ENCODE assay signal across 18 cellular contexts in the genomic region with DNA sequence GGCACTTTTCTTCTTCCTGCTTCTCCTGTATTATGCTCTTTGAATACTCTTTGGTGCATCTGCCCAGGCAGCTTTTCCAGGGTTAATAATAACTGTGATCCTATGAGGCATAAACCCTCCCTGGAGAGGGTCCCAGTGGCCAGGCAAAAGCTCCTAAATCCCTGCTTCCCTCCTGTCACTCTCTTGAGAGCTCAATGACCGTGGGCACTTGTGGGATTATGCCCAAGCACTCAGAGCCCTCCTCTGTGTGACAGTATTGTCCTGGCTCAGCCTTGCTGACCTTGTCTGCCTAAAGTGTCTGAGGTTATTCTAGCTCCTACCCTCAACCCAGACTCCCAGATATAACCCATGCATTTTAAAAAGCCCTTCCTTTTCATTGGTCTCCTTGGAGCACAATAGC. TPM values are rescaled to one million over a fixed set of nuclear protein-coding genes. Genes with fewer than 3 reads are reported as not detected.
DNase-seq lines count a peak whose midpoint lies in the region; ATAC-seq and TF ChIP-seq lines count a peak whose summit lies in the region.
"Had no signal": no experiment of that assay in that cellular context is flagged by ENCODE, and none has a peak within 500 bp of the region (broad histone marks: within the 10 kb centered on the region; RNA-seq: fewer than 3 reads in every experiment).

No MANE protein-coding gene starts in this region.

- H3K4me1 Mint-ChIP-seq in natural killer cell, result peaks cover 63 to 72% of the 10 kb centered on the region in 2 donors
- peaks cover 43 to 44% of the 10 kb centered on the region in 2 donors for H3K4me1 Mint-ChIP-seq in natural killer cell treated with Interleukin-12 subunit alpha and Interleukin-12 subunit beta and Interleukin-15 and Interleukin-18, amount 100 ng/mL, for 72 hours (ENCODE audit: low read depth in 2 of 2)
- peaks cover 41% of the 10 kb centered on the region for H3K4me1 Mint-ChIP-seq in activated T-helper 1 cell treated with anti-CD3 and anti-CD28 coated beads, Interleukin-12 subunit alpha, Interleukin-12 subunit beta, Interleukin-2, Interleukin-4 antibody, amounts not matched to agents 30 ng/mL and 10 ng/mL and 1 ng/mL, durations not matched to agents 14 hours and 24 hours and 36 hours (ENCODE audit: low read depth)

- H3K4me1 ChIP-seq in esophagus muscularis mucosa (peaks cover 9 to 55% (median 53%) of the 10 kb centered on the region in 4 donors), thyroid gland (peaks cover 46 to 47% of the 10 kb centered on the region in 2 donors)
- H3K4me1 ChIP-seq: uterus had no signal

- TF ChIP-seq POLR2A in esophagus muscularis mucosa (IDR thresholded peaks at IDR 0.05; ENCODE audit: low read depth) (no peak), thyroid gland (IDR thresholded peaks at IDR 0.05) (peak in 1 of 2 donors; percentile 19)

- H3K27me3 ChIP-seq in esophagus muscularis mucosa (no peaks in the 10 kb centered on the region), thyroid gland (no peaks in the 10 kb centered on the region)
- H3K27me3 ChIP-seq: ovary, uterus had no signal

- no peaks in the 10 kb centered on the region for H3K9me3 Mint-ChIP-seq in natural killer cell
- no peaks in the 10 kb centered on the region for H3K9me3 Mint-ChIP-seq in natural killer cell treated with Interleukin-12 subunit alpha and Interleukin-12 subunit beta and Interleukin-15 and Interleukin-18, amount 100 ng/mL, for 72 hours
- no peaks in the 10 kb centered on the region for H3K9me3 Mint-ChIP-seq in activated T-helper 1 cell treated with anti-CD3 and anti-CD28 coated beads, Interleukin-12 subunit alpha, Interleukin-12 subunit beta, Interleukin-2, Interleukin-4 antibody, amounts not matched to agents 30 ng/mL and 10 ng/mL and 1 ng/mL, durations not matched to agents 14 hours and 24 hours and 36 hours

- H3K27me3 Mint-ChIP-seq in natural killer cell (ENCODE audit: low read depth in 2 of 2), result no peaks in the 10 kb centered on the region
- H3K27me3 Mint-ChIP-seq in natural killer cell treated with Interleukin-12 subunit alpha and Interleukin-12 subunit beta and Interleukin-15 and Interleukin-18, amount 100 ng/mL, for 72 hours, result no peaks in the 10 kb centered on the region
- no peaks in the 10 kb centered on the region for H3K27me3 Mint-ChIP-seq in activated T-helper 1 cell treated with anti-CD3 and anti-CD28 coated beads, Interleukin-12 subunit alpha, Interleukin-12 subunit beta, Interleukin-2, Interleukin-4 antibody, amounts not matched to agents 30 ng/mL and 10 ng/mL and 1 ng/mL, durations not matched to agents 14 hours and 24 hours and 36 hours (ENCODE audit: insufficient read depth)
- H3K27me3 Mint-ChIP-seq: activated CD4-positive, alpha-beta T cell treated with anti-CD3 and anti-CD28 coated beads, Interleukin-2, amount 10 ng/mL, durations not matched to agents 7 days and 5 days had no signal

- H3K36me3 ChIP-seq in esophagus muscularis mucosa, result no peaks in the 10 kb centered on the region
- H3K36me3 ChIP-seq in thyroid gland, result no peaks in the 10 kb centered on the region
- H3K36me3 ChIP-seq: ovary, uterus had no signal

- 85% methylated on average over 1 of the region's 1 CpG for WGBS in esophagus muscularis mucosa
- WGBS in thyroid gland, 2 donors, result 28 to 33% methylated on average over 1 of the region's 1 CpG

- no peak for ATAC-seq in natural killer cell
- ATAC-seq in natural killer cell treated with Interleukin-12 subunit alpha and Interleukin-12 subunit beta and Interleukin-15 and Interleukin-18, amount 100 ng/mL, for 72 hours, result no peak
- ATAC-seq: HepG2, right cardiac atrium had no signal

- H3K9me3 ChIP-seq in esophagus muscularis mucosa (no peaks in the 10 kb centered on the region), thyroid gland (no peaks in the 10 kb centered on the region)
- H3K9me3 ChIP-seq: ovary, uterus had no signal

- peak overlapping the region in 3 of 4 donors; percentile 23 to 34 (median 25) for H3K27ac ChIP-seq in esophagus muscularis mucosa (replicated peaks in 1 of 4)
- peak overlapping the region; percentile 50 to 67 (median 56) for H3K27ac ChIP-seq in thyroid gland
- H3K27ac ChIP-seq: C4-2B, ovary, uterus had no signal

- TF ChIP-seq CTCF in natural killer cell (IDR thresholded peaks at IDR 0.05), result no peak
- no peak for TF ChIP-seq CTCF in esophagus muscularis mucosa (IDR thresholded peaks at IDR 0.05)
- TF ChIP-seq CTCF in thyroid gland (IDR thresholded peaks at IDR 0.05), result no peak

- peak overlapping the region; percentile 5 to 30 for H3K27ac Mint-ChIP-seq in natural killer cell
- H3K27ac Mint-ChIP-seq in natural killer cell treated with Interleukin-12 subunit alpha and Interleukin-12 subunit beta and Interleukin-15 and Interleukin-18, amount 100 ng/mL, for 72 hours, result no peak overlapping the region
- H3K27ac Mint-ChIP-seq in activated T-helper 1 cell treated with anti-CD3 and anti-CD28 coated beads, Interleukin-12 subunit alpha, Interleukin-12 subunit beta, Interleukin-2, Interleukin-4 antibody, amounts not matched to agents 30 ng/mL and 10 ng/mL and 1 ng/mL, durations not matched to agents 14 hours and 24 hours and 36 hours, result no peak overlapping the region
- H3K27ac Mint-ChIP-seq: activated CD4-positive, alpha-beta T cell treated with anti-CD3 and anti-CD28 coated beads, Interleukin-2, amount 10 ng/mL, durations not matched to agents 7 days and 5 days had no signal

- H3K4me3 ChIP-seq in esophagus muscularis mucosa, result no peak overlapping the region
- no peak overlapping the region for H3K4me3 ChIP-seq in thyroid gland (replicated peaks in 1 of 3)
- H3K4me3 ChIP-seq: lung, ovary, uterus had no signal

- H3K36me3 Mint-ChIP-seq in natural killer cell, result no peaks in the 10 kb centered on the region
- no peaks in the 10 kb centered on the region for H3K36me3 Mint-ChIP-seq in natural killer cell treated with Interleukin-12 subunit alpha and Interleukin-12 subunit beta and Interleukin-15 and Interleukin-18, amount 100 ng/mL, for 72 hours
- H3K36me3 Mint-ChIP-seq in activated T-helper 1 cell treated with anti-CD3 and anti-CD28 coated beads, Interleukin-12 subunit alpha, Interleukin-12 subunit beta, Interleukin-2, Interleukin-4 antibody, amounts not matched to agents 30 ng/mL and 10 ng/mL and 1 ng/mL, durations not matched to agents 14 hours and 24 hours and 36 hours (ENCODE audit: low read depth), result peaks cover 2% of the 10 kb centered on the region

- intact Hi-C loops in natural killer cell (cut with micrococcal nuclease) (no loop called here), esophagus muscularis mucosa (cut with DNase I) (no loop called here), thyroid gland (cut with DNase I) (no loop called here), posterior cingulate gyrus (cut with DNase I) (no loop called here)
- intact Hi-C loops in activated T-helper 1 cell treated with anti-CD3 and anti-CD28 coated beads, Interleukin-12 subunit alpha, Interleukin-12 subunit beta, Interleukin-2, Interleukin-4 antibody, amounts not matched to agents 30 ng/mL and 10 ng/mL and 1 ng/mL, durations not matched to agents 14 hours and 24 hours and 36 hours (cut with micrococcal nuclease), result no loop called here

- DNase-seq in natural killer cell (no peak), NCI-H524 treated with DMSO at 0.1 percent for 48 hours (lab: John Stamatoyannopoulos, UW) (peak; percentile 74), esophagus muscularis mucosa (ENCODE audit: extremely low spot score) (peak; percentile 45), thyroid gland (peak; percentile 78 to 80), posterior cingulate gyrus (no peak), iPS-NIHi11 (ENCODE audit: low spot score) (no peak)
- DNase-seq in natural killer cell treated with Interleukin-12 subunit alpha and Interleukin-12 subunit beta and Interleukin-15 and Interleukin-18, amount 100 ng/mL, for 72 hours (ENCODE audit: low spot score), result no peak
- no peak for DNase-seq in activated T-helper 1 cell treated with anti-CD3 and anti-CD28 coated beads, Interleukin-12 subunit alpha, Interleukin-12 subunit beta, Interleukin-2, Interleukin-4 antibody, amounts not matched to agents 30 ng/mL and 10 ng/mL and 1 ng/mL, durations not matched to agents 14 hours and 24 hours and 36 hours (ENCODE audit: low spot score)
- DNase-seq: activated CD4-positive, alpha-beta T cell treated with anti-CD3 and anti-CD28 coated beads, Interleukin-2, amount 10 ng/mL, durations not matched to agents 7 days and 5 days; DMS153; NCI-H1092; NCI-H526; ovary; right cardiac atrium; uterus had no signal

- H3K4me3 Mint-ChIP-seq in natural killer cell, result no peak overlapping the region
- no peak overlapping the region for H3K4me3 Mint-ChIP-seq in natural killer cell treated with Interleukin-12 subunit alpha and Interleukin-12 subunit beta and Interleukin-15 and Interleukin-18, amount 100 ng/mL, for 72 hours
- H3K4me3 Mint-ChIP-seq in activated T-helper 1 cell treated with anti-CD3 and anti-CD28 coated beads, Interleukin-12 subunit alpha, Interleukin-12 subunit beta, Interleukin-2, Interleukin-4 antibody, amounts not matched to agents 30 ng/mL and 10 ng/mL and 1 ng/mL, durations not matched to agents 14 hours and 24 hours and 36 hours, result no peak overlapping the region
- H3K4me3 Mint-ChIP-seq: activated CD4-positive, alpha-beta T cell treated with anti-CD3 and anti-CD28 coated beads, Interleukin-2, amount 10 ng/mL, durations not matched to agents 7 days and 5 days had no signal

- TF ChIP-seq EP300 in esophagus muscularis mucosa (IDR thresholded peaks at IDR 0.05), result no peak

RNA-seq across cellular contexts. Expression of a gene that starts 51.9 kb away (rescaled TPM):
- total RNA-seq in natural killer cell (10 to 100 TPM; 77.0 to 92.6 (median 77.6) TPM), esophagus muscularis mucosa (10 to 100 TPM; 21.4 to 49.8 (median 44.7) TPM), thyroid gland (10 to 100 TPM; 33.3 to 69.6 (median 58.1) TPM)
- 10 to 100 TPM; 32.2 to 44.1 TPM for total RNA-seq in natural killer cell treated with Interleukin-12 subunit alpha and Interleukin-12 subunit beta and Interleukin-15 and Interleukin-18, amount 100 ng/mL, for 72 hours
- 51.1 and 55.6 TPM in 2 replicates for total RNA-seq in activated T-helper 1 cell treated with anti-CD3 and anti-CD28 coated beads, Interleukin-12 subunit alpha, Interleukin-12 subunit beta, Interleukin-2, Interleukin-4 antibody, amounts not matched to agents 30 ng/mL and 10 ng/mL and 1 ng/mL, durations not matched to agents 14 hours and 24 hours and 36 hours

Comparison
In these comparisons a context has a peak if more than half of its experiments do, and no peak if none do; other contexts are left out.
1. H3K27ac Mint-ChIP-seq: peak in natural killer cell (2 of 2); none in natural killer cell treated with Interleukin-12 subunit alpha and Interleukin-12 subunit beta and Interleukin-15 and Interleukin-18, amount 100 ng/mL, for 72 hours (0 of 2) and activated T-helper 1 cell treated with anti-CD3 and anti-CD28 coated beads, Interleukin-12 subunit alpha, Interleukin-12 subunit beta, Interleukin-2, Interleukin-4 antibody, amounts not matched to agents 30 ng/mL and 10 ng/mL and 1 ng/mL, durations not matched to agents 14 hours and 24 hours and 36 hours (single experiment).
2. DNase-seq: peak in NCI-H524 treated with DMSO at 0.1 percent for 48 hours (single experiment), esophagus muscularis mucosa (single experiment) and thyroid gland (2 of 2); none in natural killer cell (single experiment), natural killer cell treated with Interleukin-12 subunit alpha and Interleukin-12 subunit beta and Interleukin-15 and Interleukin-18, amount 100 ng/mL, for 72 hours (single experiment), activated T-helper 1 cell treated with anti-CD3 and anti-CD28 coated beads, Interleukin-12 subunit alpha, Interleukin-12 subunit beta, Interleukin-2, Interleukin-4 antibody, amounts not matched to agents 30 ng/mL and 10 ng/mL and 1 ng/mL, durations not matched to agents 14 hours and 24 hours and 36 hours (single experiment), posterior cingulate gyrus (0 of 10) and iPS-NIHi11 (single experiment).